8 cellular contexts compared by ENCODE assay signal in the genomic region with DNA sequence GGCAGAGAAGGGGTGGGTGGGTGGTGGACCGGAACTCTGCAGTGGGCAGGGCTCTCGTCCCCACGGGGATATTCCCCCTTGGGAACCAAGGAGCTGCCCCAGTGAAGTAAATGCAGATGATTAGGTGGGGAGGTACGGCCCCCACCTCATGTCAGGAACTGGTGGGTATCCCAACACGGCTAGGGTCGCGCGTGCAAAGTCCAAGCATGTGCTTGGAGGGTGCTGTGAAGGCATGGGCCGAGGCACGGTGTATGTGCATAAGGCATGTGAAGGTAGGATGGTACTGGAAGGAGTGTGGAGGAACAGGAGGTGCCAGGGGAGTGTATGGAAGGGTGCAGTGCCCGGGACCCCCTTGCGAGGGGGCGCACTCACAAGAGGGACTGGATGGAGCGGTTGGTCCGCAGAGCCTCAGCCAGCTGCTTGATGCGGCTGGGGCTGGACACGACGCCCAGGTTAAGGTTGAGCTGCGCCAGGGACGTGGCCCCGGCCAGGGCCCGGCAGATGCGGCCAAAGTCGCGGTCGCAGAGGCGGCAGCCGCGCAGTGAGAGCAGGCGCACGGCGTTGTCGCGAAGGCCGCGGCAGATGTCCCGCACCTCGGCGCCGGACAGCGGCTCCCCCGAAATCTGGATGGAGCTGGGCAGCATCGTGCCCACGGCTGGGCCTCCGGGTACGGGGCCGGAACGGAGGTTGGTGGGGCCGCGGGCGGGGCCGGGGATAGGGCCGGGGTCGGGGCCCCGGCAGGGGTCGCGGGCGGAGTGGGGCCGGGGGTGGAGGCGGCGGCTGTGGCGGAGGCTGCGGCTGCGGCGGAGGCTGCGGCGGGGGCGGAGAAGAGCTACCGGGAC. TPM values are rescaled to one million over a fixed set of nuclear protein-coding genes. Genes with fewer than 3 reads are reported as not detected.
DNase-seq lines count a peak whose midpoint lies in the region; ATAC-seq and TF ChIP-seq lines count a peak whose summit lies in the region.

No MANE protein-coding gene starts in this region.

- WGBS in suprapubic skin: 34% methylated on average over 14 of the region's 69 CpGs

- TF ChIP-seq POLR2A in suprapubic skin (IDR thresholded peaks at IDR 0.05): no peak

- peaks cover 9% of the 10 kb centered on the region for H3K36me3 Mint-ChIP-seq in activated naive CD8-positive, alpha-beta T cell treated with anti-CD3 and anti-CD28 coated beads for 36 hours

- H3K4me3 Mint-ChIP-seq in activated naive CD8-positive, alpha-beta T cell treated with anti-CD3 and anti-CD28 coated beads for 36 hours: peak overlapping the region; percentile 69

- H3K36me3 ChIP-seq in BE2C (peaks cover 9% of the 10 kb centered on the region), kidney epithelial cell (ENCODE audit: control insufficient read depth, insufficient read depth, low read length) (peaks cover 6% of the 10 kb centered on the region), suprapubic skin (peaks cover 49% of the 10 kb centered on the region)

- DNase-seq in BE2C: no peak
- no peak for DNase-seq in activated naive CD8-positive, alpha-beta T cell treated with anti-CD3 and anti-CD28 coated beads for 36 hours
- no peak for DNase-seq in kidney epithelial cell (ENCODE audit: low read depth)
- no peak for DNase-seq in suprapubic skin (ENCODE audit: low spot score in 2 of 2)
- no peak for DNase-seq in midbrain (lab: John Stamatoyannopoulos, UW)

- peaks cover 21% of the 10 kb centered on the region for H3K27me3 Mint-ChIP-seq in activated naive CD8-positive, alpha-beta T cell treated with anti-CD3 and anti-CD28 coated beads for 36 hours

- no peak for TF ChIP-seq EP300 in suprapubic skin (IDR thresholded peaks at IDR 0.05)

- peak overlapping the region; percentile 6 for H3K27ac ChIP-seq in suprapubic skin

- H3K9me3 ChIP-seq in BE2C: no peaks in the 10 kb centered on the region
- H3K9me3 ChIP-seq in suprapubic skin: no peaks in the 10 kb centered on the region

- TF ChIP-seq CTCF in BE2C (IDR thresholded peaks at IDR 0.05; ENCODE audit: low read depth, low read length) (no peak), kidney epithelial cell (IDR thresholded peaks at IDR 0.05; ENCODE audit: insufficient read depth, low read length, poor library complexity, severe bottlenecking) (no peak), suprapubic skin (IDR thresholded peaks at IDR 0.05) (no peak)

- H3K9me3 Mint-ChIP-seq in activated naive CD8-positive, alpha-beta T cell treated with anti-CD3 and anti-CD28 coated beads for 36 hours: no peaks in the 10 kb centered on the region

- peaks cover 8% of the 10 kb centered on the region for H3K4me1 Mint-ChIP-seq in activated naive CD8-positive, alpha-beta T cell treated with anti-CD3 and anti-CD28 coated beads for 36 hours

- H3K27me3 ChIP-seq in BE2C (no peaks in the 10 kb centered on the region), kidney epithelial cell (ENCODE audit: control insufficient read depth, insufficient read depth, low read length) (peaks cover 9% of the 10 kb centered on the region), suprapubic skin (no peaks in the 10 kb centered on the region)

- ATAC-seq in HG02763 (IDR thresholded peaks at IDR 0.05; ENCODE audit: unreplicated experiment) (peak; percentile 2), GM18870 (IDR thresholded peaks at IDR 0.05; ENCODE audit: unreplicated experiment) (no peak), GM21723 (IDR thresholded peaks at IDR 0.05; ENCODE audit: unreplicated experiment) (no peak)

- H3K4me3 ChIP-seq in BE2C (ENCODE audit: low read depth, low read length) (peak overlapping the region; percentile 54), kidney epithelial cell (ENCODE audit: low read depth, low read length) (peak overlapping the region; percentile 61), suprapubic skin (peak overlapping the region; percentile 94)

- H3K4me1 ChIP-seq in BE2C: no peaks in the 10 kb centered on the region
- H3K4me1 ChIP-seq in suprapubic skin: peaks cover 38% of the 10 kb centered on the region

- no peak overlapping the region for H3K27ac Mint-ChIP-seq in activated naive CD8-positive, alpha-beta T cell treated with anti-CD3 and anti-CD28 coated beads for 36 hours

RNA-seq across cellular contexts. Expression of a gene that starts 0.8 kb away (rescaled TPM):
- polyA plus RNA-seq in BE2C (2012; ENCODE audit: insufficient read depth, insufficient read length, low read depth): 0.48 TPM
- total RNA-seq in activated naive CD8-positive, alpha-beta T cell treated with anti-CD3 and anti-CD28 coated beads for 36 hours: under 1 TPM; 0.10 TPM
- total RNA-seq in kidney epithelial cell: not detected in 2 replicates
- total RNA-seq in suprapubic skin: under 1 TPM in 2 of 4 donors, not detected in 2; 0.34 to 0.42 TPM

RNA-seq across cellular contexts. Expression of a gene that starts 7.4 kb away (rescaled TPM):
- 421 TPM for polyA plus RNA-seq in BE2C (2012; ENCODE audit: insufficient read depth, insufficient read length, low read depth)
- 10 to 100 TPM; 38.1 to 38.2 TPM for total RNA-seq in activated naive CD8-positive, alpha-beta T cell treated with anti-CD3 and anti-CD28 coated beads for 36 hours
- total RNA-seq in kidney epithelial cell: 149 and 153 TPM in 2 replicates
- total RNA-seq in suprapubic skin: 100 to 1,000 TPM in 1 of 4 donors, 10 to 100 TPM in 3; 69.8 to 115 (median 84.6) TPM

RNA-seq across cellular contexts. Expression of a gene that starts 7.5 kb away (rescaled TPM):
- polyA plus RNA-seq in BE2C (2012; ENCODE audit: insufficient read depth, insufficient read length, low read depth): 114 TPM
- total RNA-seq in activated naive CD8-positive, alpha-beta T cell treated with anti-CD3 and anti-CD28 coated beads for 36 hours: 10 to 100 TPM; 87.6 to 99.1 TPM
- 36.7 and 46.8 TPM in 2 replicates for total RNA-seq in kidney epithelial cell
- 10 to 100 TPM; 31.1 to 44.7 (median 35.6) TPM for total RNA-seq in suprapubic skin

RNA-seq across cellular contexts. Expression of a gene that starts 32.0 kb away (rescaled TPM):
- 53.9 TPM for polyA plus RNA-seq in BE2C (2012; ENCODE audit: insufficient read depth, insufficient read length, low read depth)
- 10 to 100 TPM; 36.5 to 37.2 TPM for total RNA-seq in activated naive CD8-positive, alpha-beta T cell treated with anti-CD3 and anti-CD28 coated beads for 36 hours
- total RNA-seq in kidney epithelial cell: 31.7 and 42.7 TPM in 2 replicates
- total RNA-seq in suprapubic skin: 10 to 100 TPM; 17.8 to 32.4 (median 30.6) TPM

RNA-seq across cellular contexts. Expression of a gene that starts 54.0 kb away (rescaled TPM):
- 0.69 TPM for polyA plus RNA-seq in BE2C (2012; ENCODE audit: insufficient read depth, insufficient read length, low read depth)
- under 1 TPM; 0.78 to 0.93 TPM for total RNA-seq in activated naive CD8-positive, alpha-beta T cell treated with anti-CD3 and anti-CD28 coated beads for 36 hours
- total RNA-seq in kidney epithelial cell (not detected in 2 replicates), suprapubic skin (10 to 100 TPM; 23.6 to 61.7 (median 32.3) TPM)
